9 cellular contexts compared by ENCODE assay signal in the genomic region with DNA sequence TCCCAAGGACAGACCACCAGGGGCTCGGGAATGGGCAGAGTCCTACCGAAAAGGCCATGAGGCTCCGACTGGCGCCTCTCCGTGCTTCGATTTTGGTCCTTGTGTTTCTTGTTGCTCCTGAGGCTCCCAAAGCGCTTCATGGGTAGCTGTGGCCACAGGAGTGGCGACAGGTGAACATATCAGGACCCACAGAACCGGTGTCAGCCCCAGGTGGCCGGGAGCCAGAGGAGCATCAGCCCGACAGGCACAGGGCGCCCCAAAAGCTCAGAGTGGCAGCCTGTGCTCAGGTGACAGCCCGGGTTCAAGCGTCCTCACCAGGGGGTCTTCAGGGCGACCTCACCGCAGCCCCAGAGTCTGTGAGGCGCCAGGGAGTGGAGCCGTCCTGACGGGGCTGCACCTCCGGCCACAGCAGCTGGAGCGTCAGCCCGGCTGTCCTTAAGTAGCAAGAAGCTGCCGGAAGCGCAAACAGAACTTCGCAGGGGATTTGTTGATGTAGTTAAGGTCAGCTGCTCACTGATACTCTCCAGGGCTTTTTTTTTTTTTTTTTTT.
A peak's percentile ranks its signal among the peaks of the same experiment; 100 is the strongest.
DNase-seq lines count a peak whose midpoint lies in the region; ATAC-seq and TF ChIP-seq lines count a peak whose summit lies in the region.
"Had no signal": no experiment of that assay in that cellular context is flagged by ENCODE, and none has a peak within 500 bp of the region (broad histone marks: within the 10 kb centered on the region; RNA-seq: fewer than 3 reads in every experiment).

No MANE protein-coding gene starts in this region.

- H3K9me3 ChIP-seq in esophagus squamous epithelium, result no peaks in the 10 kb centered on the region
- no peaks in the 10 kb centered on the region for H3K9me3 ChIP-seq in neuron (ENCODE audit: low read length)

- H3K4me1 ChIP-seq in esophagus squamous epithelium, result peaks cover 7 to 39% (median 17%) of the 10 kb centered on the region in 3 donors
- H3K4me1 ChIP-seq in neuron (ENCODE audit: insufficient read depth, low read length), result peaks cover 37% of the 10 kb centered on the region

- DNase-seq in AG10803 (ENCODE audit: low read depth) (no peak), NCI-H2196 (lab: John Stamatoyannopoulos, UW; ENCODE audit: unreplicated experiment) (peak; percentile 55), esophagus squamous epithelium (lab: John Stamatoyannopoulos, UW) (no peak), T-helper 2 cell (no peak)
- DNase-seq: stimulated activated naive CD4-positive, alpha-beta T cell treated with Interleukin-2 at 50 U/mL for 16 hours had no signal

- intact Hi-C loops in esophagus squamous epithelium (cut with DNase I), result no loop called here

- no peak for TF ChIP-seq POLR2A in esophagus squamous epithelium (IDR thresholded peaks at IDR 0.05)

- ATAC-seq in GM21367 (IDR thresholded peaks at IDR 0.05; ENCODE audit: unreplicated experiment), result no peak
- ATAC-seq in GM18909 (IDR thresholded peaks at IDR 0.05; ENCODE audit: poor library complexity, unreplicated experiment), result no peak
- no peak for ATAC-seq in HG03469 (IDR thresholded peaks at IDR 0.05; ENCODE audit: unreplicated experiment)

- H2AFZ ChIP-seq in neuron (ENCODE audit: low read depth, low read length), result no peak overlapping the region

- peaks cover 0 to 37% (median 0%) of the 10 kb centered on the region in 4 donors for H3K27me3 ChIP-seq in esophagus squamous epithelium
- no peaks in the 10 kb centered on the region for H3K27me3 ChIP-seq in neuron (ENCODE audit: insufficient read depth, low read length)

- 50 to 75% methylated on average over 9 to 14 of the region's 25 CpGs for WGBS in esophagus squamous epithelium, 2 donors

- H3K27ac ChIP-seq in esophagus squamous epithelium, result peak overlapping the region in 3 of 4 donors; percentile 25 to 61 (median 55)

- H3K4me3 ChIP-seq in AG10803 (ENCODE audit: low read length), result peak overlapping the region; percentile 34
- H3K4me3 ChIP-seq in esophagus squamous epithelium, result peak overlapping the region in 2 of 4 donors; percentile 6 to 45
- H3K4me3 ChIP-seq in neuron (ENCODE audit: low read length), result peak overlapping the region; percentile 33

- TF ChIP-seq CTCF in AG10803 (conservative IDR thresholded peaks at IDR 0.05; ENCODE audit: low read length) (no peak), esophagus squamous epithelium (IDR thresholded peaks at IDR 0.05) (no peak)

- H3K36me3 ChIP-seq in esophagus squamous epithelium, result no peaks in the 10 kb centered on the region
- no peaks in the 10 kb centered on the region for H3K36me3 ChIP-seq in neuron (ENCODE audit: insufficient read depth, low read length)
